In the genomic region with DNA sequence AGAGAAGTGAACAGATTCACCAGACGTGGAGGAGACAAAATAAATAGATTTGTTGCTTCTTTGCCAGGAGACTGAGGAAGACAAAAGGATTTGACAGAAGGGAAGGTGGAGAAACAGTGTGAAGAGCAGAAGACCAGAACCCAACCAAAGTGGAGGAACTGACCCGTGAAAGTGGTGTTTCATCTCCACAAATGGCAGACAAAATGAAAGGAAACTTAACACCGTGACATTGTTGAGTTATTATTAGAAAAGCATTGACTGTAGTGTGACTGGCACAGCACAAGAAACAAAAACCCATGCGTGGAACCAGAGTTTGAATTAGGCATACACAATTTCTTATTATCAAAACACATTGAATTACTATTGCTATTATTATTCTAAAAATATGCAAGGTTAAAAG, we compare ENCODE assay signal across 12 cellular contexts.
"Had no signal": no experiment of that assay in that cellular context is flagged by ENCODE, and none has a peak within 500 bp of the region (broad histone marks: within the 10 kb centered on the region; RNA-seq: fewer than 3 reads in every experiment).

No MANE protein-coding gene starts in this region.

- H3K27ac Mint-ChIP-seq: activated CD4-positive, alpha-beta memory T cell treated with anti-CD3 and anti-CD28 coated beads, Interleukin-2, amount 10 ng/mL, durations not matched to agents 7 days and 5 days; activated naive CD8-positive, alpha-beta T cell treated with anti-CD3 and anti-CD28 coated beads for 36 hours; activated T-helper 17 cell treated with anti-CD3 and anti-CD28 coated beads, Interleukin-2, amount 50 U/mL, for 72 hours had no signal

- H3K4me3 ChIP-seq: gastrocnemius medialis, left lung, prostate gland, right atrium auricular region, tibial nerve, vagina had no signal

- H3K4me1 ChIP-seq: gastrocnemius medialis, left lung, prostate gland, right atrium auricular region, tibial nerve, vagina had no signal

- H3K9me3 Mint-ChIP-seq: activated CD4-positive, alpha-beta memory T cell treated with anti-CD3 and anti-CD28 coated beads, Interleukin-2, amount 10 ng/mL, durations not matched to agents 7 days and 5 days; activated naive CD8-positive, alpha-beta T cell treated with anti-CD3 and anti-CD28 coated beads for 36 hours; activated T-helper 17 cell treated with anti-CD3 and anti-CD28 coated beads, Interleukin-2, amount 50 U/mL, for 72 hours had no signal

- H3K9me3 ChIP-seq: gastrocnemius medialis, left lung, prostate gland, right atrium auricular region, tibial nerve, vagina had no signal

- H3K27me3 ChIP-seq: gastrocnemius medialis, right atrium auricular region, tibial nerve, vagina had no signal

- H3K36me3 Mint-ChIP-seq: activated naive CD8-positive, alpha-beta T cell treated with anti-CD3 and anti-CD28 coated beads for 36 hours had no signal

- H3K4me3 Mint-ChIP-seq: activated CD4-positive, alpha-beta memory T cell treated with anti-CD3 and anti-CD28 coated beads, Interleukin-2, amount 10 ng/mL, durations not matched to agents 7 days and 5 days; activated naive CD8-positive, alpha-beta T cell treated with anti-CD3 and anti-CD28 coated beads for 36 hours; activated T-helper 17 cell treated with anti-CD3 and anti-CD28 coated beads, Interleukin-2, amount 50 U/mL, for 72 hours had no signal

- H3K27ac ChIP-seq: gastrocnemius medialis, left lung, prostate gland, right atrium auricular region, tibial nerve, vagina, WERI-Rb-1 had no signal

- H3K36me3 ChIP-seq: gastrocnemius medialis, left lung, prostate gland, right atrium auricular region, tibial nerve, vagina, WERI-Rb-1 had no signal

- DNase-seq: amniotic stem cell, gastrocnemius medialis, mammary epithelial cell had no signal
